ENCODE assay signal across 28 cellular contexts in genomic region chr12:6575648-6576047, GRCh38. TPM values are rescaled to one million over a fixed set of nuclear protein-coding genes. Genes with fewer than 3 reads are reported as not detected.
DNase-seq lines count a peak whose midpoint lies in the region; ATAC-seq and TF ChIP-seq lines count a peak whose summit lies in the region.
"Had no signal": no experiment of that assay in that cellular context is flagged by ENCODE, and none has a peak within 500 bp of the region (broad histone marks: within the 10 kb centered on the region; RNA-seq: fewer than 3 reads in every experiment).

No MANE protein-coding gene starts in this region.

- ATAC-seq in CD4-positive, CD25-positive, alpha-beta regulatory T cell (ENCODE audit: low read depth in 2 of 2), result no peak
- ATAC-seq in activated naive CD8-positive, alpha-beta T cell treated with anti-CD3 and anti-CD28 coated beads, Interleukin-2, amount 50 U/mL, for 24 hours, result no peak
- ATAC-seq in naive B cell (ENCODE audit: low read depth in 2 of 2), result no peak
- ATAC-seq in lower lobe of right lung, result no peak
- ATAC-seq: esophagus mucosa, left lung, upper lobe of right lung had no signal

- CTCF ChIA-PET in CD4-positive, alpha-beta memory T cell (lab: Charles Lee; ENCODE audit: partially characterized antibody), result no interaction called here

- intact Hi-C loops in CD4-positive, alpha-beta memory T cell (cut with micrococcal nuclease), result no loop called here
- intact Hi-C loops in lower lobe of right lung (cut with DNase I), result no loop called here

- peaks cover 43% of the 10 kb centered on the region for H3K36me3 Mint-ChIP-seq in CD4-positive, CD25-positive, alpha-beta regulatory T cell
- H3K36me3 Mint-ChIP-seq in CD4-positive, alpha-beta memory T cell, result peaks cover 53 to 69% of the 10 kb centered on the region in 2 donors
- H3K36me3 Mint-ChIP-seq in activated naive CD8-positive, alpha-beta T cell treated with anti-CD3 and anti-CD28 coated beads, Interleukin-2, amount 50 U/mL, for 24 hours (ENCODE audit: low read depth), result peaks cover 72% of the 10 kb centered on the region
- peaks cover 21 to 36% of the 10 kb centered on the region in 2 donors for H3K36me3 Mint-ChIP-seq in naive B cell

- peak overlapping the region in 2 of 3 donors; percentile 43 to 74 for H3K27ac Mint-ChIP-seq in CD4-positive, CD25-positive, alpha-beta regulatory T cell
- peak overlapping the region in 6 of 7 donors; percentile 6 to 74 (median 48) for H3K27ac Mint-ChIP-seq in CD4-positive, alpha-beta memory T cell
- peak overlapping the region; percentile 50 for H3K27ac Mint-ChIP-seq in activated naive CD8-positive, alpha-beta T cell treated with anti-CD3 and anti-CD28 coated beads, Interleukin-2, amount 50 U/mL, for 24 hours
- H3K27ac Mint-ChIP-seq in naive B cell, result peak overlapping the region in 5 of 6 donors; percentile 3 to 56 (median 10)

- H3K27ac ChIP-seq in CD4-positive, CD25-positive, alpha-beta regulatory T cell (ENCODE audit: insufficient read depth, low read length, poor library complexity, severe bottlenecking), result no peak overlapping the region
- H3K27ac ChIP-seq in CD4-positive, alpha-beta memory T cell (ENCODE audit: low read depth, low read length), result no peak overlapping the region
- H3K27ac ChIP-seq in lower lobe of right lung, result no peak overlapping the region
- H3K27ac ChIP-seq: left lung, suprapubic skin, upper lobe of right lung, WERI-Rb-1 had no signal

- H3K4me3 Mint-ChIP-seq in CD4-positive, CD25-positive, alpha-beta regulatory T cell, result peak overlapping the region in 2 of 4 donors; percentile 6 to 17
- peak overlapping the region in 1 of 8 donors; percentile 10 for H3K4me3 Mint-ChIP-seq in CD4-positive, alpha-beta memory T cell
- no peak overlapping the region for H3K4me3 Mint-ChIP-seq in activated naive CD8-positive, alpha-beta T cell treated with anti-CD3 and anti-CD28 coated beads, Interleukin-2, amount 50 U/mL, for 24 hours
- peak overlapping the region in 1 of 8 donors; percentile 2 for H3K4me3 Mint-ChIP-seq in naive B cell

- no peak for TF ChIP-seq CTCF in lower lobe of right lung (IDR thresholded peaks at IDR 0.05)

- peaks cover 83% of the 10 kb centered on the region for H3K36me3 ChIP-seq in CD4-positive, CD25-positive, alpha-beta regulatory T cell (ENCODE audit: control insufficient read depth, insufficient read depth, low read length)
- peaks cover 63% of the 10 kb centered on the region for H3K36me3 ChIP-seq in CD4-positive, alpha-beta memory T cell (ENCODE audit: insufficient read depth, low read length)
- H3K36me3 ChIP-seq in lower lobe of right lung, result peaks cover 100% of the 10 kb centered on the region

- POLR2A ChIA-PET in CD4-positive, alpha-beta memory T cell (lab: Charles Lee; ENCODE audit: partially characterized antibody), result no interaction called here

- H3K27me3 ChIP-seq in CD4-positive, CD25-positive, alpha-beta regulatory T cell (ENCODE audit: control insufficient read depth, insufficient read depth, low read length), result no peaks in the 10 kb centered on the region
- no peaks in the 10 kb centered on the region for H3K27me3 ChIP-seq in CD4-positive, alpha-beta memory T cell (ENCODE audit: insufficient read depth, low read length)
- H3K27me3 ChIP-seq in lower lobe of right lung (ENCODE audit: low read depth), result no peaks in the 10 kb centered on the region
- H3K27me3 ChIP-seq: left lung, suprapubic skin, upper lobe of right lung had no signal

- DNase-seq in CD4-positive, CD25-positive, alpha-beta regulatory T cell, result no peak
- DNase-seq in CD4-positive, alpha-beta memory T cell, result no peak
- DNase-seq in activated naive CD8-positive, alpha-beta T cell treated with anti-CD3 and anti-CD28 coated beads, Interleukin-2, amount 50 U/mL, for 24 hours, result no peak
- no peak for DNase-seq in naive B cell
- no peak for DNase-seq in NOMO-1 treated with dmso at 0.1 percent for 144 hours (lab: John Stamatoyannopoulos, UW; ENCODE audit: unreplicated experiment)
- no peak for DNase-seq in lower lobe of right lung
- no peak for DNase-seq in UCSD-AML1 (lab: John Stamatoyannopoulos, UW; ENCODE audit: unreplicated experiment)
- DNase-seq: activated CD4-positive, alpha-beta T cell treated with anti-CD3 and anti-CD28 coated beads, Interleukin-2, amount 50 U/mL, for 1 hour; C1 segment of cervical spinal cord; Caco-2; central memory CD4-positive, alpha-beta T cell; DMS79; head of caudate nucleus; left lung; mesendoderm; NCI-H1436; NCI-H2081 treated with DMSO at 0.1 percent for 48 hours; NCI-H345; occipital lobe; SHP77; stimulated activated CD4-positive, alpha-beta T cell treated with anti-CD3 and anti-CD28 coated beads, Interleukin-15, amount 100 ng/mL, for 24 hours; stimulated activated CD4-positive, alpha-beta T cell treated with anti-CD3 and anti-CD28 coated beads, Interleukin-4, amount 100 ng/mL, for 4 hours; T1000; upper lobe of right lung; WERI-Rb-1 had no signal

- no peaks in the 10 kb centered on the region for H3K27me3 Mint-ChIP-seq in CD4-positive, CD25-positive, alpha-beta regulatory T cell
- no peaks in the 10 kb centered on the region for H3K27me3 Mint-ChIP-seq in CD4-positive, alpha-beta memory T cell
- H3K27me3 Mint-ChIP-seq in activated naive CD8-positive, alpha-beta T cell treated with anti-CD3 and anti-CD28 coated beads, Interleukin-2, amount 50 U/mL, for 24 hours, result no peaks in the 10 kb centered on the region
- no peaks in the 10 kb centered on the region for H3K27me3 Mint-ChIP-seq in naive B cell

- no peaks in the 10 kb centered on the region for H3K9me3 Mint-ChIP-seq in CD4-positive, CD25-positive, alpha-beta regulatory T cell
- H3K9me3 Mint-ChIP-seq in CD4-positive, alpha-beta memory T cell, result no peaks in the 10 kb centered on the region
- no peaks in the 10 kb centered on the region for H3K9me3 Mint-ChIP-seq in activated naive CD8-positive, alpha-beta T cell treated with anti-CD3 and anti-CD28 coated beads, Interleukin-2, amount 50 U/mL, for 24 hours
- no peaks in the 10 kb centered on the region for H3K9me3 Mint-ChIP-seq in naive B cell

- no peak overlapping the region for H3K4me3 ChIP-seq in CD4-positive, CD25-positive, alpha-beta regulatory T cell (ENCODE audit: low read depth, low read length)
- no peak overlapping the region for H3K4me3 ChIP-seq in CD4-positive, alpha-beta memory T cell (ENCODE audit: low read length in 2 of 2)
- H3K4me3 ChIP-seq in lower lobe of right lung, result no peak overlapping the region
- H3K4me3 ChIP-seq: HAP-1, left lung, suprapubic skin, upper lobe of right lung had no signal

- no peaks in the 10 kb centered on the region for H3K4me1 ChIP-seq in CD4-positive, CD25-positive, alpha-beta regulatory T cell (ENCODE audit: control insufficient read depth, insufficient read depth, low read length, poor library complexity, severe bottlenecking)
- no peaks in the 10 kb centered on the region for H3K4me1 ChIP-seq in CD4-positive, alpha-beta memory T cell (ENCODE audit: insufficient read depth, low read length)
- no peaks in the 10 kb centered on the region for H3K4me1 ChIP-seq in lower lobe of right lung
- H3K4me1 ChIP-seq: Caco-2, HAP-1, left lung, suprapubic skin, upper lobe of right lung had no signal

- H3K4me1 Mint-ChIP-seq in CD4-positive, CD25-positive, alpha-beta regulatory T cell, result peaks cover 2 to 12% (median 10%) of the 10 kb centered on the region in 4 donors
- H3K4me1 Mint-ChIP-seq in CD4-positive, alpha-beta memory T cell, result peaks cover 0 to 7% (median 6%) of the 10 kb centered on the region in 4 donors
- peaks cover 17% of the 10 kb centered on the region for H3K4me1 Mint-ChIP-seq in activated naive CD8-positive, alpha-beta T cell treated with anti-CD3 and anti-CD28 coated beads, Interleukin-2, amount 50 U/mL, for 24 hours
- peaks cover under 1 to 10% (median 9%) of the 10 kb centered on the region in 3 donors for H3K4me1 Mint-ChIP-seq in naive B cell

- no peaks in the 10 kb centered on the region for H3K9me3 ChIP-seq in CD4-positive, CD25-positive, alpha-beta regulatory T cell (ENCODE audit: control insufficient read depth in 2 of 2, low read length in 2 of 2)
- no peaks in the 10 kb centered on the region for H3K9me3 ChIP-seq in CD4-positive, alpha-beta memory T cell (ENCODE audit: control insufficient read depth in 1 of 2, low read length in 2 of 2)
- no peaks in the 10 kb centered on the region for H3K9me3 ChIP-seq in lower lobe of right lung
- H3K9me3 ChIP-seq: Caco-2, HAP-1, left lung, suprapubic skin, upper lobe of right lung had no signal

RNA-seq across cellular contexts. Expression of gene NOP2, which starts 7.6 kb away (rescaled TPM):
- total RNA-seq in CD4-positive, CD25-positive, alpha-beta regulatory T cell, result 77.5 TPM
- polyA plus RNA-seq in CD4-positive, CD25-positive, alpha-beta regulatory T cell, result 10 to 100 TPM; 13.2 to 34.0 (median 22.5) TPM
- total RNA-seq in CD4-positive, alpha-beta memory T cell, result 10 to 100 TPM; 87.6 to 87.7 TPM
- polyA plus RNA-seq in CD4-positive, alpha-beta memory T cell, result 10 to 100 TPM; 15.5 to 43.2 TPM
- polyA plus RNA-seq in naive B cell (ENCODE audit: low read depth in 6 of 6), result 10 to 100 TPM; 11.7 to 27.6 (median 17.5) TPM
- 30.2 TPM for total RNA-seq in lower lobe of right lung

RNA-seq across cellular contexts. Expression of gene IFFO1, which starts 19.8 kb away (rescaled TPM):
- total RNA-seq in CD4-positive, CD25-positive, alpha-beta regulatory T cell, result 46.6 TPM
- 10 to 100 TPM in 1 of 4 donors, 1 to 10 TPM in 3; 5.6 to 10.4 (median 8.3) TPM for polyA plus RNA-seq in CD4-positive, CD25-positive, alpha-beta regulatory T cell
- 10 to 100 TPM; 58.7 to 60.4 TPM for total RNA-seq in CD4-positive, alpha-beta memory T cell
- polyA plus RNA-seq in CD4-positive, alpha-beta memory T cell, result 10 to 100 TPM in 1 of 2 donors, 1 to 10 TPM in 1; 3.7 to 12.5 TPM
- 10 to 100 TPM in 1 of 6 donors, 1 to 10 TPM in 5; 4.6 to 15.3 (median 6.3) TPM for polyA plus RNA-seq in naive B cell (ENCODE audit: low read depth in 6 of 6)
- total RNA-seq in lower lobe of right lung, result 27.6 TPM

RNA-seq across cellular contexts. Expression of gene CHD4, which starts 31.5 kb away (rescaled TPM):
- 474 TPM for total RNA-seq in CD4-positive, CD25-positive, alpha-beta regulatory T cell
- polyA plus RNA-seq in CD4-positive, CD25-positive, alpha-beta regulatory T cell, result 10 to 100 TPM; 32.2 to 43.4 (median 38.8) TPM
- total RNA-seq in CD4-positive, alpha-beta memory T cell, result 100 to 1,000 TPM; 246 to 255 TPM
- polyA plus RNA-seq in CD4-positive, alpha-beta memory T cell, result 10 to 100 TPM; 13.3 to 64.6 TPM
- polyA plus RNA-seq in naive B cell (ENCODE audit: low read depth in 6 of 6), result 10 to 100 TPM; 26.6 to 67.1 (median 44.5) TPM
- 169 TPM for total RNA-seq in lower lobe of right lung

RNA-seq across cellular contexts. Expression of gene GAPDH, which starts 41.3 kb away (rescaled TPM):
- 669 TPM for total RNA-seq in CD4-positive, CD25-positive, alpha-beta regulatory T cell
- 1,000 to 10,000 TPM; 1,962 to 2,973 (median 2,405) TPM for polyA plus RNA-seq in CD4-positive, CD25-positive, alpha-beta regulatory T cell
- total RNA-seq in CD4-positive, alpha-beta memory T cell, result 100 to 1,000 TPM; 474 to 495 TPM
- 1,000 to 10,000 TPM; 1,831 to 2,185 TPM for polyA plus RNA-seq in CD4-positive, alpha-beta memory T cell
- 1,000 to 10,000 TPM in 1 of 6 donors, 100 to 1,000 TPM in 5; 607 to 1,152 (median 779) TPM for polyA plus RNA-seq in naive B cell (ENCODE audit: low read depth in 6 of 6)
- 766 TPM for total RNA-seq in lower lobe of right lung
